12 cellular contexts compared by ENCODE assay signal in genomic region chr14:69038449-69039286, GRCh38. TPM values are rescaled to one million over a fixed set of nuclear protein-coding genes. Genes with fewer than 3 reads are reported as not detected.
DNase-seq lines count a peak whose midpoint lies in the region; ATAC-seq, FAIRE-seq and TF ChIP-seq lines count a peak whose summit lies in the region.
"Had no signal": no experiment of that assay in that cellular context is flagged by ENCODE, and none has a peak within 500 bp of the region (broad histone marks: within the 10 kb centered on the region; RNA-seq: fewer than 3 reads in every experiment).

No MANE protein-coding gene starts in this region.

- no peak for TF ChIP-seq POLR2A in HepG2 (IDR thresholded peaks at IDR 0.05; ENCODE audit: insufficient read depth in 1 of 2, low read depth in 2 of 2, low read length in 2 of 2)

- H3K27me3 Mint-ChIP-seq in HFFc6 (ENCODE audit: insufficient read depth) = peaks cover 5% of the 10 kb centered on the region

- intact Hi-C loops in HepG2 (cut with micrococcal nuclease; ENCODE audit: unreplicated experiment) = no loop called here

- peaks cover 0 to 32% of the 10 kb centered on the region in 2 experiments; a peak in 3 of 5 replicates for H3K27me3 ChIP-seq in HepG2 (ENCODE audit: control insufficient read depth in 1 of 2, insufficient read depth in 2 of 2, low read length in 2 of 2)

- ATAC-seq in HepG2 = no peak; the same call in 1 of the 3 replicates
- ATAC-seq in HG03565 (IDR thresholded peaks at IDR 0.05; ENCODE audit: unreplicated experiment) = no peak
- ATAC-seq: mucosa of descending colon had no signal

- H3K4me3 ChIP-seq in cardiac fibroblast (replicated peaks in 1 of 2; ENCODE audit: low read depth in 2 of 2, low read length in 2 of 2) = no peak overlapping the region
- H3K4me3 ChIP-seq in HepG2 (replicated peaks in 1 of 3; ENCODE audit: insufficient read depth in 1 of 3, low read depth in 2 of 3, low read length in 3 of 3) = no peak overlapping the region
- H3K4me3 ChIP-seq: mucosa of descending colon had no signal

- WGBS in HepG2 (ENCODE audit: low lambda C conversion rate) = 33% methylated on average over 7 of the region's 7 CpGs

- H3K4me2 ChIP-seq in HepG2 (ENCODE audit: low read depth, low read length) = no peak overlapping the region

- TF ChIP-seq RAD21 in HepG2 (CRISPR knock-in tag; IDR thresholded peaks at IDR 0.05) = no peak

- in situ Hi-C loops in HepG2 (cut with HindIII; ENCODE audit: extremely low pct_ligation_motif_present, low pct_unique_long_range_greater_than_20kb) = no loop called here

- no peak overlapping the region for H2AFZ ChIP-seq in HepG2 (ENCODE audit: low read length)

- peaks cover 28% of the 10 kb centered on the region for H3K4me1 ChIP-seq in HepG2 (ENCODE audit: insufficient read depth, low read length)

- peak overlapping the region; percentile 93 for H3K27ac Mint-ChIP-seq in HFFc6
- H3K27ac Mint-ChIP-seq: B cell had no signal

- no peaks in the 10 kb centered on the region for H4K20me1 ChIP-seq in HepG2 (ENCODE audit: insufficient read depth, low read length)

- TF ChIP-seq EP300 in HepG2 (IDR thresholded peaks at IDR 0.05; ENCODE audit: low read depth in 2 of 2, low read length in 2 of 2) = no peak
- TF ChIP-seq EP300 in HepG2 (CRISPR knock-in tag; IDR thresholded peaks at IDR 0.05; ENCODE audit: borderline replicate concordance) = no peak

- no peak for TF ChIP-seq CTCF in HFFc6 (IDR thresholded peaks at IDR 0.05)
- TF ChIP-seq CTCF in cardiac fibroblast (IDR thresholded peaks at IDR 0.05; ENCODE audit: low read depth, low read length) = no peak
- TF ChIP-seq CTCF in HepG2 (CRISPR knock-in tag; IDR thresholded peaks at IDR 0.05) = no peak

- H3K36me3 Mint-ChIP-seq in HFFc6 (ENCODE audit: low read depth) = no peaks in the 10 kb centered on the region

- peaks cover 73% of the 10 kb centered on the region for H3K4me1 Mint-ChIP-seq in HFFc6 (ENCODE audit: low read depth)
- H3K4me1 Mint-ChIP-seq: B cell had no signal

- no peak overlapping the region for H3K27ac ChIP-seq in HepG2 (ENCODE audit: extremely low read length, insufficient read depth, low read length)

- POLR2A ChIA-PET in HepG2 (lab: Yijun Ruan, JAX) = no interaction called here

- peak; percentile 51 for DNase-seq in A172 (ENCODE audit: low spot score)
- DNase-seq in HFFc6 = peak; percentile 89
- DNase-seq in cardiac fibroblast (ENCODE audit: low read depth in 2 of 2) = peak; percentile 83
- no peak for DNase-seq in HepG2 (ENCODE audit: low spot score)
- no peak for DNase-seq in HK-2 (ENCODE audit: unreplicated experiment)
- no peak for DNase-seq in NCI-H510A (lab: John Stamatoyannopoulos, UW)
- DNase-seq in activated CD4-positive, alpha-beta T cell treated with anti-CD3 and anti-CD28 coated beads, Interleukin-2, amount 50 U/mL, for 1 hour = no peak
- DNase-seq: GOT3, mucosa of descending colon had no signal

- no peak overlapping the region for H3K9ac ChIP-seq in HepG2 (ENCODE audit: insufficient read depth, low read depth, low read length)

- no TSS peak for BruUV-seq in HepG2 (replicated peaks; lab: Mats Ljungman, UMichigan)

- no peak for FAIRE-seq in HepG2 (lab: Jason Lieb, UNC)
- FAIRE-seq: colon had no signal

- H3K36me3 ChIP-seq in HepG2 (replicated peaks in 1 of 2; ENCODE audit: control insufficient read depth in 1 of 2, insufficient read depth in 2 of 2, low read length in 2 of 2) = no peaks in the 10 kb centered on the region

- H3K4me3 Mint-ChIP-seq in HFFc6 = peak overlapping the region; percentile 63
- H3K4me3 Mint-ChIP-seq: B cell had no signal

- no peaks in the 10 kb centered on the region for H3K9me3 Mint-ChIP-seq in HFFc6

- H3K79me2 ChIP-seq in HepG2 (ENCODE audit: insufficient read depth, low read length) = no peaks in the 10 kb centered on the region

- no peaks in the 10 kb centered on the region for H3K9me3 ChIP-seq in HepG2 (ENCODE audit: low read length)
- H3K9me3 ChIP-seq: mucosa of descending colon had no signal

- CTCF ChIA-PET in HepG2 (lab: Yijun Ruan, JAX; ENCODE audit: low intra/inter-chr PET ratio, low total read pairs) = no interaction called here

TF ChIP-seq in HepG2, 621 proteins besides CTCF, POLR2A, EP300 and RAD21:
- TF ChIP-seq ZNF558 (CRISPR knock-in tag; IDR thresholded peaks at IDR 0.05; ENCODE audit: borderline replicate concordance) (no peak), CREB1 (IDR thresholded peaks at IDR 0.05) (peak; percentile 98), CREB1 (CRISPR knock-in tag; IDR thresholded peaks at IDR 0.05) (no peak), RCOR2 (CRISPR knock-in tag; IDR thresholded peaks at IDR 0.05) (no peak), KDM1A (CRISPR knock-in tag; IDR thresholded peaks at IDR 0.05) (no peak), MXD4 (CRISPR knock-in tag; IDR thresholded peaks at IDR 0.05) (no peak), ZNF709 (CRISPR knock-in tag; IDR thresholded peaks at IDR 0.05) (no peak), ATF7 (IDR thresholded peaks at IDR 0.05) (peak; percentile 99), ATF7 (CRISPR knock-in tag; IDR thresholded peaks at IDR 0.05) (no peak), ZFYVE20 (CRISPR knock-in tag; IDR thresholded peaks at IDR 0.05; ENCODE audit: borderline replicate concordance, low read depth) (no peak), ZNF737 (CRISPR knock-in tag; IDR thresholded peaks at IDR 0.05; ENCODE audit: borderline replicate concordance) (no peak), ZNF256 (CRISPR knock-in tag; conservative IDR thresholded peaks at IDR 0.05) (no peak)
TF ChIP-seq in HepG2: peak in this region for 2.

RNA-seq across cellular contexts. Expression of gene ACTN1, which starts 59.6 kb away (rescaled TPM):
- total RNA-seq in A172 (2014; rRNA removed; shearing (Covaris generic)) = 146 and 148 TPM in 2 replicates
- total RNA-seq in HFFc6 (2021; fragmentation: NEBNext Ultra II Directional; extraction: Animal tissue kit (Norgen Biotek cat#: 25700)) = 100 to 1,000 TPM; 749 to 847 (median 825) TPM
- 58.6 and 62.4 TPM in 2 replicates for total RNA-seq in HepG2 (2016; rRNA removed; fragmentation: Illumina TruSeq; extraction: Trizol)
- 9.6 and 10.7 TPM in 2 replicates for total RNA-seq in HepG2 (2016; cell fraction: cytosol; rRNA removed; fragmentation: Illumina TruSeq; extraction: Trizol; ENCODE audit: low read depth)
- 55.0 and 63.6 TPM in 2 replicates for total RNA-seq in HepG2 (2016; cell fraction: insoluble cytoplasmic fraction; rRNA removed; fragmentation: Illumina TruSeq; extraction: Trizol)
- 25.2 and 28.3 TPM in 2 replicates for total RNA-seq in HepG2 (2016; cell fraction: membrane; rRNA removed; fragmentation: Illumina TruSeq; extraction: Trizol)
- total RNA-seq in HepG2 (2016; cell fraction: nucleus; rRNA removed; fragmentation: Illumina TruSeq; extraction: Trizol) = 62.9 and 75.6 TPM in 2 replicates
- 152 and 162 TPM in 2 replicates for polyA plus RNA-seq in HepG2 (2011; rRNA removed)
- polyA plus RNA-seq in HepG2 (2011; cell fraction: cytosol; rRNA removed) = 97.7 and 136 TPM in 2 replicates
- polyA plus RNA-seq in HepG2 (2011; cell fraction: nucleus; rRNA removed) = 162 and 195 TPM in 2 replicates
- 109 and 118 TPM in 2 replicates for polyA plus RNA-seq in HepG2 (2012)
- polyA plus RNA-seq in HepG2 (2016; cell fraction: cytosol; fragmentation: Illumina TruSeq; extraction: Trizol; ENCODE audit: low read depth) = 8.0 and 10.4 TPM in 2 replicates
- polyA plus RNA-seq in HepG2 (2016; cell fraction: insoluble cytoplasmic fraction; fragmentation: Illumina TruSeq; extraction: Trizol; ENCODE audit: low read depth) = 67.9 and 88.1 TPM in 2 replicates
- 15.3 and 18.8 TPM in 2 replicates for polyA plus RNA-seq in HepG2 (2016; cell fraction: membrane; fragmentation: Illumina TruSeq; extraction: Trizol; ENCODE audit: low read depth)
- 91.6 and 93.8 TPM in 2 replicates for polyA plus RNA-seq in HepG2 (2016; cell fraction: nucleus; fragmentation: Illumina TruSeq; extraction: Trizol; ENCODE audit: insufficient read depth, low read depth)
- polyA minus RNA-seq in HepG2 (2011; rRNA and poly(A)+ RNA removed; ENCODE audit: low replicate concordance) = 144 and 214 TPM in 2 replicates
- polyA minus RNA-seq in HepG2 (2011; cell fraction: cytosol; rRNA and poly(A)+ RNA removed) = 167 and 168 TPM in 2 replicates
- 119 and 126 TPM in 2 replicates for polyA minus RNA-seq in HepG2 (2011; cell fraction: nucleus; rRNA and poly(A)+ RNA removed)

Comparison
In these comparisons a context has a peak if more than half of its experiments do, and no peak if none do; other contexts are left out.
1. DNase-seq: peak in A172 (single experiment), HFFc6 (single experiment) and cardiac fibroblast (2 of 2); none in HepG2 (single experiment), HK-2 (single experiment), NCI-H510A (single experiment) and activated CD4-positive, alpha-beta T cell treated with anti-CD3 and anti-CD28 coated beads, Interleukin-2, amount 50 U/mL, for 1 hour (single experiment).